1 cellular context compared by ENCODE assay signal in genomic region chr6:151126417-151126724, GRCh38.
TF ChIP-seq lines count a peak whose summit lies in the region.
"Not testable (repeated sequence)": the region's sequence is repeated elsewhere in the genome, so short reads cannot be mapped to it uniquely, and the experiment has no call there.

No MANE protein-coding gene starts in this region.

TF ChIP-seq in HepG2, 621 proteins besides CTCF, POLR2A, EP300 and RAD21:
- TF ChIP-seq, protein P1, sequence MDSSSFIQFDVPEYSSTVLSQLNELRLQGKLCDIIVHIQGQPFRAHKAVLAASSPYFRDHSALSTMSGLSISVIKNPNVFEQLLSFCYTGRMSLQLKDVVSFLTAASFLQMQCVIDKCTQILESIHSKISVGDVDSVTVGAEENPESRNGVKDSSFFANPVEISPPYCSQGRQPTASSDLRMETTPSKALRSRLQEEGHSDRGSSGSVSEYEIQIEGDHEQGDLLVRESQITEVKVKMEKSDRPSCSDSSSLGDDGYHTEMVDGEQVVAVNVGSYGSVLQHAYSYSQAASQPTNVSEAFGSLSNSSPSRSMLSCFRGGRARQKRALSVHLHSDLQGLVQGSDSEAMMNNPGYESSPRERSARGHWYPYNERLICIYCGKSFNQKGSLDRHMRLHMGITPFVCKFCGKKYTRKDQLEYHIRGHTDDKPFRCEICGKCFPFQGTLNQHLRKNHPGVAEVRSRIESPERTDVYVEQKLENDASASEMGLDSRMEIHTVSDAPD (CRISPR knock-in tag; IDR thresholded peaks at IDR 0.05), result 0 out of 2 replicates have a peak, but pooled peaks have one; percentile 35
- 0 out of 2 replicates have a peak, but pooled peaks have one; percentile 27 for TF ChIP-seq GATAD2A (CRISPR knock-in tag; IDR thresholded peaks at IDR 0.05)
- 0 out of 2 replicates have a peak, but pooled peaks have one; percentile 7 for TF ChIP-seq THAP11 (CRISPR knock-in tag; IDR thresholded peaks at IDR 0.05)
- not testable (repeated sequence) for TF ChIP-seq NR2F6 (IDR thresholded peaks at IDR 0.05); LCORL (CRISPR knock-in tag; IDR thresholded peaks at IDR 0.05)
- TF ChIP-seq NR2F6 (CRISPR knock-in tag; IDR thresholded peaks at IDR 0.05), result 0 out of 2 replicates have a peak, but pooled peaks have one; percentile 2
- TF ChIP-seq ASH2L (IDR thresholded peaks at IDR 0.05; ENCODE audit: insufficient read length, low read depth, low read length), result peak; percentile 20
- TF ChIP-seq LCORL (IDR thresholded peaks at IDR 0.05), result 0 out of 2 replicates have a peak, but pooled peaks have one; percentile 1
